1 cellular context compared by ENCODE assay signal in genomic region chr7:101747058-101747617, GRCh38.
TF ChIP-seq lines count a peak whose summit lies in the region.

No MANE protein-coding gene starts in this region.

TF ChIP-seq in IMR-90, 13 proteins besides CTCF, POLR2A, EP300 and RAD21:
- TF ChIP-seq RFX5 (IDR thresholded peaks at IDR 0.05; ENCODE audit: low read depth, low read length): no peak
- no peak for TF ChIP-seq BHLHE40 (IDR thresholded peaks at IDR 0.05; ENCODE audit: low read depth, low read length)
- no peak for TF ChIP-seq CHD1 (IDR thresholded peaks at IDR 0.05; ENCODE audit: low read depth, low read length)
- no peak for TF ChIP-seq MAFK (IDR thresholded peaks at IDR 0.05; ENCODE audit: low read depth, low read length)
- no peak for TF ChIP-seq RCOR1 (IDR thresholded peaks at IDR 0.05; ENCODE audit: insufficient replicate concordance, low read length)
- TF ChIP-seq FOS (IDR thresholded peaks at IDR 0.05; ENCODE audit: low read depth, low read length): no peak
- no peak for TF ChIP-seq MAZ (IDR thresholded peaks at IDR 0.05; ENCODE audit: borderline replicate concordance, low read depth, low read length)
- no peak for TF ChIP-seq MXI1 (IDR thresholded peaks at IDR 0.05; ENCODE audit: borderline replicate concordance, low read depth, low read length)
- TF ChIP-seq CEBPB (IDR thresholded peaks at IDR 0.05; ENCODE audit: low read depth, low read length): no peak
- TF ChIP-seq SMC3 (IDR thresholded peaks at IDR 0.05; ENCODE audit: low read depth, low read length): no peak
- TF ChIP-seq ELK1 (IDR thresholded peaks at IDR 0.05; ENCODE audit: borderline replicate concordance, low read depth, low read length): no peak
- no peak for TF ChIP-seq NFE2L2 (IDR thresholded peaks at IDR 0.05; ENCODE audit: low read depth, low read length)
